ENCODE assay signal across 18 cellular contexts in genomic region chr9:14451949-14452348, GRCh38.
DNase-seq lines count a peak whose midpoint lies in the region; ATAC-seq and TF ChIP-seq lines count a peak whose summit lies in the region.
"Had no signal": no experiment of that assay in that cellular context is flagged by ENCODE, and none has a peak within 500 bp of the region (broad histone marks: within the 10 kb centered on the region; RNA-seq: fewer than 3 reads in every experiment).

No MANE protein-coding gene starts in this region.

- ATAC-seq in GM19397 (IDR thresholded peaks at IDR 0.05; ENCODE audit: unreplicated experiment) (peak; percentile 67), HG02623 (IDR thresholded peaks at IDR 0.05; ENCODE audit: unreplicated experiment) (peak; percentile 86), HG03342 (IDR thresholded peaks at IDR 0.05; ENCODE audit: unreplicated experiment) (peak; percentile 85)
- ATAC-seq: A549; activated T-cell treated with anti-CD3 and anti-CD28 coated beads, Interleukin-2, amount 50 U/mL, for 72 hours; HepG2 had no signal

- no peaks in the 10 kb centered on the region for H3K79me2 ChIP-seq in neural progenitor cell (ENCODE audit: low read depth)

- in situ Hi-C loops in KBM-7 (cut with MboI; ENCODE audit: low pct_unique_long_range_greater_than_20kb, low sequenced_read_pairs) = no loop called here

- no peaks in the 10 kb centered on the region for H3K9me3 Mint-ChIP-seq in neural progenitor cell
- H3K9me3 Mint-ChIP-seq: H9 had no signal

- H3K9ac ChIP-seq in neural progenitor cell = no peak overlapping the region

- intact Hi-C loops in vagina (cut with DNase I) = no loop called here

- no peak overlapping the region for H3K27ac Mint-ChIP-seq in neural progenitor cell
- H3K27ac Mint-ChIP-seq: activated T-cell treated with anti-CD3 and anti-CD28 coated beads, Interleukin-2, amount 50 U/mL, for 72 hours; H9 had no signal

- H3K27me3 ChIP-seq in neural progenitor cell (no peaks in the 10 kb centered on the region), vagina (no peaks in the 10 kb centered on the region)
- H3K27me3 ChIP-seq: neutrophil, transverse colon had no signal

- no peaks in the 10 kb centered on the region for H4K20me1 ChIP-seq in neural progenitor cell (ENCODE audit: low read depth)

- no peak overlapping the region for H3K4me3 ChIP-seq in GM12865 (ENCODE audit: low read depth, low read length)
- no peak overlapping the region for H3K4me3 ChIP-seq in neural progenitor cell
- H3K4me3 ChIP-seq in vagina = no peak overlapping the region
- H3K4me3 ChIP-seq: A549, transverse colon had no signal

- DNase-seq in GM12865 (ENCODE audit: low read depth) = peak; percentile 32
- no peak for DNase-seq in neural progenitor cell (ENCODE audit: low spot score)
- DNase-seq in KBM-7 = no peak
- no peak for DNase-seq in vagina (ENCODE audit: extremely low spot score in 2 of 2)
- no peak for DNase-seq in GDM1 (lab: John Stamatoyannopoulos, UW)
- DNase-seq: activated CD4-positive, alpha-beta T cell treated with anti-CD3 and anti-CD28 coated beads for 1 hour; activated T-cell treated with anti-CD3 and anti-CD28 coated beads, Interleukin-2, amount 50 U/mL, for 72 hours; Caco-2; cortex of kidney; H9; SW 1271; transverse colon had no signal

- H3K4me1 Mint-ChIP-seq in neural progenitor cell = peaks cover 4% of the 10 kb centered on the region

- H3K36me3 Mint-ChIP-seq in neural progenitor cell = no peaks in the 10 kb centered on the region

- peaks cover 9% of the 10 kb centered on the region for H3K4me1 ChIP-seq in neural progenitor cell
- no peaks in the 10 kb centered on the region for H3K4me1 ChIP-seq in vagina
- H3K4me1 ChIP-seq: A549, Caco-2, transverse colon had no signal

- TF ChIP-seq CTCF in GM12865 (IDR thresholded peaks at IDR 0.05; ENCODE audit: insufficient read depth, low read depth, low read length, missing control alignments) (no peak), neural progenitor cell (IDR thresholded peaks at IDR 0.05) (no peak), vagina (IDR thresholded peaks at IDR 0.05) (no peak)

- H3K27me3 Mint-ChIP-seq in neural progenitor cell (ENCODE audit: insufficient read depth, low read depth) = no peaks in the 10 kb centered on the region

- H3K4me3 Mint-ChIP-seq in neural progenitor cell = no peak overlapping the region
- H3K4me3 Mint-ChIP-seq: activated T-cell treated with anti-CD3 and anti-CD28 coated beads, Interleukin-2, amount 50 U/mL, for 72 hours; H9 had no signal

- no peak overlapping the region for H2AFZ ChIP-seq in neural progenitor cell (replicated peaks)

- no peaks in the 10 kb centered on the region for H3K36me3 ChIP-seq in neural progenitor cell
- no peaks in the 10 kb centered on the region for H3K36me3 ChIP-seq in vagina
- H3K36me3 ChIP-seq: neutrophil, transverse colon had no signal

- H3F3A ChIP-seq in neural progenitor cell (ENCODE audit: low read depth) = peaks cover 3% of the 10 kb centered on the region

- no peak overlapping the region for H3K4me2 ChIP-seq in neural progenitor cell
- H3K4me2 ChIP-seq: A549 had no signal

- no peaks in the 10 kb centered on the region for H3K9me3 ChIP-seq in neural progenitor cell (ENCODE audit: low read depth)
- H3K9me3 ChIP-seq in vagina = no peaks in the 10 kb centered on the region
- H3K9me3 ChIP-seq: Caco-2, neutrophil had no signal

- TF ChIP-seq POLR2A in vagina (IDR thresholded peaks at IDR 0.05) = no peak

- H3K27ac ChIP-seq in neural progenitor cell = no peak overlapping the region
- no peak overlapping the region for H3K27ac ChIP-seq in vagina
- H3K27ac ChIP-seq: A549, neutrophil, transverse colon had no signal
